Comparison of ENCODE assay signal across 23 cellular contexts in the genomic region with DNA sequence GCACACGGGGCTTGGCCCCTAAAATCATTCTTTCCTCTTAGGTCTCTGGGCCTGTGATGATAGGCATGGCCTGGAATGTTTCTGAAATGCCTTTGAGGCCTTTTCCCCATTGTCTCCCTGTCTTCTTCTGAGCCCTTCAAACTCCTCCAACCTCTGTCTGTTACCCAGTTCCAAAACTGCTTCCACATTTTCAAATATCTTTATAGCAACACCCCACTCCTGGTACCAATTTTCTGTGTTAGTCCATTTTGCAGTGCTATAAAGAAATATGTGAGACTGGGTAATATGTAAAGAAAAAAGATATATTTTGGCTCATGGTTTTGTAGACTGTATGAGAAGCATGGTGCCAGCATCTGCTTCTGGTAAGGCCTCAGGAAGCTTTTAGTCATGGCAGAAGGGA.
"Had no signal": no experiment of that assay in that cellular context is flagged by ENCODE, and none has a peak within 500 bp of the region (broad histone marks: within the 10 kb centered on the region; RNA-seq: fewer than 3 reads in every experiment).

No MANE protein-coding gene starts in this region.

- H3K4me3 Mint-ChIP-seq: mesothelial cell of epicardium, naive B cell had no signal

- DNase-seq: dermis blood vessel endothelial cell; dorsolateral prefrontal cortex; effector CD4-positive, alpha-beta T cell; effector memory CD4-positive, alpha-beta T cell; erythroblast; esophagus squamous epithelium; foreskin fibroblast; foreskin melanocyte; gastrocnemius medialis; glutamatergic neuron; head of caudate nucleus; heart right ventricle; hippocampal formation; left cardiac atrium; left lung; left ventricle myocardium superior; lower lobe of right lung; mesenchymal stem cell; mucosa of descending colon; naive B cell had no signal

- H3K27ac Mint-ChIP-seq: mesothelial cell of epicardium, naive B cell had no signal

- H3K27me3 ChIP-seq: dorsolateral prefrontal cortex, esophagus squamous epithelium, gastrocnemius medialis, heart right ventricle, left lung had no signal

- H3K4me3 ChIP-seq: coronary artery, dorsolateral prefrontal cortex, esophagus squamous epithelium, gastrocnemius medialis, heart right ventricle, left lung, lower lobe of right lung, mucosa of descending colon had no signal

- H3K36me3 ChIP-seq: esophagus squamous epithelium, gastrocnemius medialis, heart right ventricle, left lung, lower lobe of right lung had no signal

- H3K36me3 Mint-ChIP-seq: naive B cell had no signal

- H3K27ac ChIP-seq: coronary artery, dorsolateral prefrontal cortex, epithelial cell of prostate, esophagus squamous epithelium, gastrocnemius medialis, heart right ventricle, left lung, lower lobe of right lung had no signal

- H3K4me1 Mint-ChIP-seq: naive B cell had no signal

- H3K4me1 ChIP-seq: gastrocnemius medialis, heart right ventricle, left lung, lower lobe of right lung had no signal

- H3K27me3 Mint-ChIP-seq: naive B cell had no signal
